2 cellular contexts compared by ENCODE assay signal in the genomic region with DNA sequence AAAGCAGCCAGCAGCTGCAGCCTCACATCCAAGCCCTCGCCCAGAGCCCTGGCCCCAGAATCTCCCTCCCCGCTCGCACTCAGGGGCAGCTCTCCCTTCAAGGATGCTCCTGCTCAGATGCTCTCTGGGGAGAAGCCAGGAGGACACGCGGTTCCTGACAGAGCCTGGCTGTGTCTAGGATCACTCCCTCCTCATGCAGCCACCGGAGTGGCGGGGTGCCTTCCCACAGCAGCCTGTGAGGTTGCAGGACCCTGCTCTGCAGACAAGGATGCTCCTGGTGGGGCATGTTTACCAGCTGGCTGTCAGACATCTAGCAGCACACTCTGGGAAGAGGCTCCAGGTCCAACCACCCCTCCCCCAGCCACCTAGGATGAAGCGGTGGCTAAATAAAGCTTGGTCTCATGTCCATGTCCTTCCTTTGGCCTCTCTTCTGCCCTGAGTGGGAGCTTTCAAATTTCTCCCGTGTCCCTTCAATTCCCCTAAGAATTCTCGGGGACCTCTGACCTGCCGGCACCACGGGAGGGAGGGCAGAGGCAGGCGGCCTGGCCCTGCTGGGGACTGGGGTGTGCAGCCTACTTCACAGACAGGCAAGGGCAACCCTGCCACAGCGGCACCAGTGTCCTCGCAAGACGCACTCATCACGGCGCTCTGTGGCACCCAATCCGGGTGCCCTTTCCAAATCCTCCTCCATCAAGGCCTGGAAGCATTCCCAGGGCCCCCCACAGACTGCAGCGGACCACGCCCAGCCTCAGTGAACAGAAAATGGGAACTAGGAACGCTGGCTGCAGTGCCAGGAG.
TF ChIP-seq lines count a peak whose summit lies in the region.

No MANE protein-coding gene starts in this region.

TF ChIP-seq in GM12891, 5 proteins besides CTCF, POLR2A, EP300 and RAD21:
- no peak for TF ChIP-seq POU2F2 (IDR thresholded peaks at IDR 0.05; ENCODE audit: low read depth, low read length)
- no peak for TF ChIP-seq POLR2AphosphoS5 (IDR thresholded peaks at IDR 0.05; ENCODE audit: low read depth, low read length)
- no peak for TF ChIP-seq PAX5 (IDR thresholded peaks at IDR 0.05; ENCODE audit: insufficient read depth, low read length, severe bottlenecking)
- no peak for TF ChIP-seq TAF1 (IDR thresholded peaks at IDR 0.05; ENCODE audit: low read depth, low read length)

TF ChIP-seq in HepG2, 621 proteins besides CTCF, POLR2A, EP300 and RAD21:
- TF ChIP-seq TCF7L2 (IDR thresholded peaks at IDR 0.05; ENCODE audit: low read depth, low read length) (no peak), TBL1XR1 (IDR thresholded peaks at IDR 0.05; ENCODE audit: borderline replicate concordance, low read length, partially characterized antibody) (no peak), PHF5A (CRISPR knock-in tag; IDR thresholded peaks at IDR 0.05; ENCODE audit: low read depth, unreplicated experiment) (no peak), ZNF446 (CRISPR knock-in tag; IDR thresholded peaks at IDR 0.05) (no peak), HDAC1 (CRISPR knock-in tag; IDR thresholded peaks at IDR 0.05) (no peak), ZNF256 (CRISPR knock-in tag; conservative IDR thresholded peaks at IDR 0.05) (no peak), ZGPAT (CRISPR knock-in tag; IDR thresholded peaks at IDR 0.05) (no peak), NR2F6 (IDR thresholded peaks at IDR 0.05) (no peak), NR2F6 (CRISPR knock-in tag; IDR thresholded peaks at IDR 0.05) (no peak), PRMT3 (CRISPR knock-in tag; IDR thresholded peaks at IDR 0.05; ENCODE audit: borderline replicate concordance, low read depth) (no peak), ZNF549 (CRISPR knock-in tag; IDR thresholded peaks at IDR 0.05) (no peak), MXD3 (CRISPR knock-in tag; IDR thresholded peaks at IDR 0.05) (no peak), ZNF143 (CRISPR knock-in tag; IDR thresholded peaks at IDR 0.05) (no peak), MED13 (CRISPR knock-in tag; IDR thresholded peaks at IDR 0.05) (no peak), ZNF33A (CRISPR knock-in tag; IDR thresholded peaks at IDR 0.05; ENCODE audit: borderline replicate concordance) (no peak), SMAD9 (CRISPR knock-in tag; IDR thresholded peaks at IDR 0.05) (no peak)
- TF ChIP-seq, protein P1, sequence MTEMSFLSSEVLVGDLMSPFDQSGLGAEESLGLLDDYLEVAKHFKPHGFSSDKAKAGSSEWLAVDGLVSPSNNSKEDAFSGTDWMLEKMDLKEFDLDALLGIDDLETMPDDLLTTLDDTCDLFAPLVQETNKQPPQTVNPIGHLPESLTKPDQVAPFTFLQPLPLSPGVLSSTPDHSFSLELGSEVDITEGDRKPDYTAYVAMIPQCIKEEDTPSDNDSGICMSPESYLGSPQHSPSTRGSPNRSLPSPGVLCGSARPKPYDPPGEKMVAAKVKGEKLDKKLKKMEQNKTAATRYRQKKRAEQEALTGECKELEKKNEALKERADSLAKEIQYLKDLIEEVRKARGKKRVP (CRISPR knock-in tag; IDR thresholded peaks at IDR 0.05), result no peak
- TF ChIP-seq, protein P2, sequence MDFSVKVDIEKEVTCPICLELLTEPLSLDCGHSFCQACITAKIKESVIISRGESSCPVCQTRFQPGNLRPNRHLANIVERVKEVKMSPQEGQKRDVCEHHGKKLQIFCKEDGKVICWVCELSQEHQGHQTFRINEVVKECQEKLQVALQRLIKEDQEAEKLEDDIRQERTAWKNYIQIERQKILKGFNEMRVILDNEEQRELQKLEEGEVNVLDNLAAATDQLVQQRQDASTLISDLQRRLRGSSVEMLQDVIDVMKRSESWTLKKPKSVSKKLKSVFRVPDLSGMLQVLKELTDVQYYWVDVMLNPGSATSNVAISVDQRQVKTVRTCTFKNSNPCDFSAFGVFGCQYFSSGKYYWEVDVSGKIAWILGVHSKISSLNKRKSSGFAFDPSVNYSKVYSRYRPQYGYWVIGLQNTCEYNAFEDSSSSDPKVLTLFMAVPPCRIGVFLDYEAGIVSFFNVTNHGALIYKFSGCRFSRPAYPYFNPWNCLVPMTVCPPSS (IDR thresholded peaks at IDR 0.05), result no peak
